In genomic region chr3:17828388-17828787, GRCh38 we compare ENCODE assay signal across 20 cellular contexts.
DNase-seq lines count a peak whose midpoint lies in the region; ATAC-seq and FAIRE-seq lines count a peak whose summit lies in the region.
"Had no signal": no experiment of that assay in that cellular context is flagged by ENCODE, and none has a peak within 500 bp of the region (broad histone marks: within the 10 kb centered on the region; RNA-seq: fewer than 3 reads in every experiment).

No MANE protein-coding gene starts in this region.

- ATAC-seq in activated CD4-positive, CD25-positive, alpha-beta regulatory T cell treated with anti-CD3 and anti-CD28 coated beads, Interleukin-2, amount 50 U/mL, for 24 hours: peak; percentile 53 to 68
- peak; percentile 48 for ATAC-seq in activated T-helper 17 cell treated with anti-CD3 and anti-CD28 coated beads, Interleukin-2, amount 50 U/mL, for 72 hours (replicated peaks)
- ATAC-seq: A549; CD8-positive, alpha-beta T cell had no signal

- FAIRE-seq in frontal cortex (lab: Jason Lieb, UNC): peak; percentile 8
- FAIRE-seq: A549, D721Med, G401.6, GM12892, GM18507 had no signal

- H3K36me3 Mint-ChIP-seq in activated T-helper 17 cell treated with anti-CD3 and anti-CD28 coated beads, Interleukin-2, amount 50 U/mL, for 72 hours (ENCODE audit: low read depth): no peaks in the 10 kb centered on the region
- H3K36me3 Mint-ChIP-seq: CD8-positive, alpha-beta T cell had no signal

- no peaks in the 10 kb centered on the region for H3K27me3 Mint-ChIP-seq in activated T-helper 17 cell treated with anti-CD3 and anti-CD28 coated beads, Interleukin-2, amount 50 U/mL, for 72 hours

- H3K27ac Mint-ChIP-seq in activated T-helper 17 cell treated with anti-CD3 and anti-CD28 coated beads, Interleukin-2, amount 50 U/mL, for 72 hours: no peak overlapping the region
- H3K27ac Mint-ChIP-seq: B cell; CD4-positive, alpha-beta T cell; CD8-positive, alpha-beta T cell had no signal

- no peak overlapping the region for H3K4me3 Mint-ChIP-seq in activated T-helper 17 cell treated with anti-CD3 and anti-CD28 coated beads, Interleukin-2, amount 50 U/mL, for 72 hours
- H3K4me3 Mint-ChIP-seq: B cell; CD4-positive, alpha-beta T cell; CD8-positive, alpha-beta T cell had no signal

- H3K9me3 Mint-ChIP-seq in activated T-helper 17 cell treated with anti-CD3 and anti-CD28 coated beads, Interleukin-2, amount 50 U/mL, for 72 hours: no peaks in the 10 kb centered on the region
- H3K9me3 Mint-ChIP-seq: CD4-positive, alpha-beta T cell; CD8-positive, alpha-beta T cell had no signal

- DNase-seq in activated CD4-positive, CD25-positive, alpha-beta regulatory T cell treated with anti-CD3 and anti-CD28 coated beads, Interleukin-2, amount 50 U/mL, for 72 hours: no peak
- DNase-seq in frontal cortex (ENCODE audit: low spot score in 2 of 2) (no peak), NCI-H774 (lab: John Stamatoyannopoulos, UW) (no peak), superior temporal gyrus (ENCODE audit: extremely low spot score) (no peak), dedifferentiated amniotic fluid mesenchymal stem cell (ENCODE audit: extremely low spot score) (no peak)
- DNase-seq: AML-193; Caco-2; Calu3; CD4-positive, alpha-beta T cell; CD8-positive, alpha-beta T cell; DMS79 treated with DMSO at 0.1 percent for 48 hours; GF-D8 had no signal

- no peaks in the 10 kb centered on the region for H3K4me1 Mint-ChIP-seq in activated T-helper 17 cell treated with anti-CD3 and anti-CD28 coated beads, Interleukin-2, amount 50 U/mL, for 72 hours
- H3K4me1 Mint-ChIP-seq: B cell had no signal
